In the genomic region with DNA sequence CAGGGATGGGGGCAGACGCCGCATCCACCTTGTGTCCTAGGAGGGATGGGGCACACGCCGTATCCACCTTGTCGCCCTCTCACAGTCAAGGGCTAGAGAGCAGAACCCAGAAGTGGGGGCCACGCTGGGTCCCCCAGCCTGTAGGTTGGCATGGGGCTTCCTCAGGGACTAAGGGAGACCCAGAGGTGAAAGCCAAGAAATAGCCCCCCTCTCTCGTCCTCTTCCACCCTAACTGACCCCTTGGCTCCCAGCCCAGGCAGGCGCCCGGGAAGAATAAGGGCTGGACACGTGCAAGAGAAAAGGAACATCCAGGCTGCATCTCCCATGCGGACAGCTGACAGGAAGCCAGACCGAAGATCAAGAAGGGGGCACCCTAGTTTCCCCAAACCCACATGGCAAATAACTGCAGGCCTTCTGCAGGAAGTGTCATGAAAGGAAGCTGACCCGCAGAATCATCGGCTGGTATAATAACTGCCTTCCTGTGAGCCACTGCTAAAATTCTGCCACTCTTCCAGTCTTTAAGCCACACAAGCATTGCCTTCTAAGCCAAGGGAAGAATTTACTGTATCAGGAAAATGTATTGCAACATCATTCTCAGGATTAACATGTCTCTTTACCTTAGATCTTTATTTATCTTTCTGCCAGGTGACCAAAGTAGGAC, we compare ENCODE assay signal across 2 cellular contexts.
A peak's percentile ranks its signal among the peaks of the same experiment; 100 is the strongest.
TF ChIP-seq lines count a peak whose summit lies in the region.

No MANE protein-coding gene starts in this region.

TF ChIP-seq in GM23338, 12 proteins besides CTCF, POLR2A, EP300 and RAD21 (continued from another document):
- TF ChIP-seq ETS1 (IDR thresholded peaks at IDR 0.05) = no peak
- TF ChIP-seq, protein P1, sequence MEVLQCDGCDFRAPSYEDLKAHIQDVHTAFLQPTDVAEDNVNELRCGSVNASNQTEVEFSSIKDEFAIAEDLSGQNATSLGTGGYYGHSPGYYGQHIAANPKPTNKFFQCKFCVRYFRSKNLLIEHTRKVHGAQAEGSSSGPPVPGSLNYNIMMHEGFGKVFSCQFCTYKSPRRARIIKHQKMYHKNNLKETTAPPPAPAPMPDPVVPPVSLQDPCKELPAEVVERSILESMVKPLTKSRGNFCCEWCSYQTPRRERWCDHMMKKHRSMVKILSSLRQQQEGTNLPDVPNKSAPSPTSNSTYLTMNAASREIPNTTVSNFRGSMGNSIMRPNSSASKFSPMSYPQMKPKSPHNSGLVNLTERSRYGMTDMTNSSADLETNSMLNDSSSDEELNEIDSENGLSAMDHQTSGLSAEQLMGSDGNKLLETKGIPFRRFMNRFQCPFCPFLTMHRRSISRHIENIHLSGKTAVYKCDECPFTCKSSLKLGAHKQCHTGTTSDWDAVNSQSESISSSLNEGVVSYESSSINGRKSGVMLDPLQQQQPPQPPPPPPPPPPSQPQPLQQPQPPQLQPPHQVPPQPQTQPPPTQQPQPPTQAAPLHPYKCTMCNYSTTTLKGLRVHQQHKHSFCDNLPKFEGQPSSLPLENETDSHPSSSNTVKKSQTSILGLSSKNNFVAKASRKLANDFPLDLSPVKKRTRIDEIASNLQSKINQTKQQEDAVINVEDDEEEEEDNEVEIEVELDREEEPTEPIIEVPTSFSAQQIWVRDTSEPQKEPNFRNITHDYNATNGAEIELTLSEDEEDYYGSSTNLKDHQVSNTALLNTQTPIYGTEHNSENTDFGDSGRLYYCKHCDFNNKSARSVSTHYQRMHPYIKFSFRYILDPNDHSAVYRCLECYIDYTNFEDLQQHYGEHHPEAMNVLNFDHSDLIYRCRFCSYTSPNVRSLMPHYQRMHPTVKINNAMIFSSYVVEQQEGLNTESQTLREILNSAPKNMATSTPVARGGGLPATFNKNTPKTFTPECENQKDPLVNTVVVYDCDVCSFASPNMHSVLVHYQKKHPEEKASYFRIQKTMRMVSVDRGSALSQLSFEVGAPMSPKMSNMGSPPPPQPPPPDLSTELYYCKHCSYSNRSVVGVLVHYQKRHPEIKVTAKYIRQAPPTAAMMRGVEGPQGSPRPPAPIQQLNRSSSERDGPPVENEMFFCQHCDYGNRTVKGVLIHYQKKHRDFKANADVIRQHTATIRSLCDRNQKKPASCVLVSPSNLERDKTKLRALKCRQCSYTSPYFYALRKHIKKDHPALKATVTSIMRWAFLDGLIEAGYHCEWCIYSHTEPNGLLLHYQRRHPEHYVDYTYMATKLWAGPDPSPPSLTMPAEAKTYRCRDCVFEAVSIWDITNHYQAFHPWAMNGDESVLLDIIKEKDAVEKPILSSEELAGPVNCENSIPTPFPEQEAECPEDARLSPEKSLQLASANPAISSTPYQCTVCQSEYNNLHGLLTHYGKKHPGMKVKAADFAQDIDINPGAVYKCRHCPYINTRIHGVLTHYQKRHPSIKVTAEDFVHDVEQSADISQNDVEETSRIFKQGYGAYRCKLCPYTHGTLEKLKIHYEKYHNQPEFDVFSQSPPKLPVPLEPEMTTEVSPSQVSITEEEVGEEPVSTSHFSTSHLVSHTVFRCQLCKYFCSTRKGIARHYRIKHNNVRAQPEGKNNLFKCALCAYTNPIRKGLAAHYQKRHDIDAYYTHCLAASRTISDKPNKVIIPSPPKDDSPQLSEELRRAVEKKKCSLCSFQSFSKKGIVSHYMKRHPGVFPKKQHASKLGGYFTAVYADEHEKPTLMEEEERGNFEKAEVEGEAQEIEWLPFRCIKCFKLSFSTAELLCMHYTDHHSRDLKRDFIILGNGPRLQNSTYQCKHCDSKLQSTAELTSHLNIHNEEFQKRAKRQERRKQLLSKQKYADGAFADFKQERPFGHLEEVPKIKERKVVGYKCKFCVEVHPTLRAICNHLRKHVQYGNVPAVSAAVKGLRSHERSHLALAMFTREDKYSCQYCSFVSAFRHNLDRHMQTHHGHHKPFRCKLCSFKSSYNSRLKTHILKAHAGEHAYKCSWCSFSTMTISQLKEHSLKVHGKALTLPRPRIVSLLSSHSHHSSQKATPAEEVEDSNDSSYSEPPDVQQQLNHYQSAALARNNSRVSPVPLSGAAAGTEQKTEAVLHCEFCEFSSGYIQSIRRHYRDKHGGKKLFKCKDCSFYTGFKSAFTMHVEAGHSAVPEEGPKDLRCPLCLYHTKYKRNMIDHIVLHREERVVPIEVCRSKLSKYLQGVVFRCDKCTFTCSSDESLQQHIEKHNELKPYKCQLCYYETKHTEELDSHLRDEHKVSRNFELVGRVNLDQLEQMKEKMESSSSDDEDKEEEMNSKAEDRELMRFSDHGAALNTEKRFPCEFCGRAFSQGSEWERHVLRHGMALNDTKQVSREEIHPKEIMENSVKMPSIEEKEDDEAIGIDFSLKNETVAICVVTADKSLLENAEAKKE (CRISPR knock-in tag; IDR thresholded peaks at IDR 0.05) = no peak

TF ChIP-seq in K562, 482 proteins besides CTCF, POLR2A, EP300 and RAD21 (continued from another document and continues in another):
- TF ChIP-seq, protein P2, sequence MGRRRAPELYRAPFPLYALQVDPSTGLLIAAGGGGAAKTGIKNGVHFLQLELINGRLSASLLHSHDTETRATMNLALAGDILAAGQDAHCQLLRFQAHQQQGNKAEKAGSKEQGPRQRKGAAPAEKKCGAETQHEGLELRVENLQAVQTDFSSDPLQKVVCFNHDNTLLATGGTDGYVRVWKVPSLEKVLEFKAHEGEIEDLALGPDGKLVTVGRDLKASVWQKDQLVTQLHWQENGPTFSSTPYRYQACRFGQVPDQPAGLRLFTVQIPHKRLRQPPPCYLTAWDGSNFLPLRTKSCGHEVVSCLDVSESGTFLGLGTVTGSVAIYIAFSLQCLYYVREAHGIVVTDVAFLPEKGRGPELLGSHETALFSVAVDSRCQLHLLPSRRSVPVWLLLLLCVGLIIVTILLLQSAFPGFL (CRISPR knock-in tag; IDR thresholded peaks at IDR 0.05) = no peak
- TF ChIP-seq TAF9B (IDR thresholded peaks at IDR 0.05; ENCODE audit: partially characterized antibody) (no peak), BHLHE40 (IDR thresholded peaks at IDR 0.05; ENCODE audit: low read length) (0 out of 2 replicates have a peak, but pooled peaks have one; percentile 5), OTX1 (CRISPR knock-in tag; IDR thresholded peaks at IDR 0.05) (no peak), RBM17 (IDR thresholded peaks at IDR 0.05; ENCODE audit: borderline replicate concordance, low read depth, low read length) (no peak), CEBPB (tag; IDR thresholded peaks at IDR 0.05) (peak; percentile 72), NFIC (IDR thresholded peaks at IDR 0.05) (0 out of 2 replicates have a peak, but pooled peaks have one; percentile 15), ZZZ3 (IDR thresholded peaks at IDR 0.05) (no peak), NFIX (CRISPR knock-in tag; IDR thresholded peaks at IDR 0.05; ENCODE audit: low read depth) (no peak), LCOR (CRISPR knock-in tag; IDR thresholded peaks at IDR 0.05) (no peak), TFAP4 (CRISPR knock-in tag; IDR thresholded peaks at IDR 0.05; ENCODE audit: borderline replicate concordance) (peak; percentile 28; the same call in 1 of the 2 replicates), HDGF (IDR thresholded peaks at IDR 0.05) (no peak), NONO (IDR thresholded peaks at IDR 0.05; ENCODE audit: low read depth in 2 of 2, low read length in 1 of 2) (no peak), TGIF2 (CRISPR knock-in tag; IDR thresholded peaks at IDR 0.05) (no peak), TBP (optimal IDR thresholded peaks at IDR 0.05; ENCODE audit: low read depth, low read length) (no peak), KDM2B (CRISPR knock-in tag; IDR thresholded peaks at IDR 0.05) (no peak), SREBF1 (IDR thresholded peaks at IDR 0.05; ENCODE audit: borderline replicate concordance, low read depth, low read length) (no peak), CHD2 (IDR thresholded peaks at IDR 0.05; ENCODE audit: low read depth, low read length) (no peak), HNRNPL (IDR thresholded peaks at IDR 0.05; ENCODE audit: low read depth, low read length) (no peak), POLR2H (tag; IDR thresholded peaks at IDR 0.05; ENCODE audit: low read depth) (no peak), MECOM (CRISPR knock-in tag; IDR thresholded peaks at IDR 0.05) (no peak), RNF2 (IDR thresholded peaks at IDR 0.05) (no peak), MITF (IDR thresholded peaks at IDR 0.05) (no peak)
- TF ChIP-seq, protein P3, sequence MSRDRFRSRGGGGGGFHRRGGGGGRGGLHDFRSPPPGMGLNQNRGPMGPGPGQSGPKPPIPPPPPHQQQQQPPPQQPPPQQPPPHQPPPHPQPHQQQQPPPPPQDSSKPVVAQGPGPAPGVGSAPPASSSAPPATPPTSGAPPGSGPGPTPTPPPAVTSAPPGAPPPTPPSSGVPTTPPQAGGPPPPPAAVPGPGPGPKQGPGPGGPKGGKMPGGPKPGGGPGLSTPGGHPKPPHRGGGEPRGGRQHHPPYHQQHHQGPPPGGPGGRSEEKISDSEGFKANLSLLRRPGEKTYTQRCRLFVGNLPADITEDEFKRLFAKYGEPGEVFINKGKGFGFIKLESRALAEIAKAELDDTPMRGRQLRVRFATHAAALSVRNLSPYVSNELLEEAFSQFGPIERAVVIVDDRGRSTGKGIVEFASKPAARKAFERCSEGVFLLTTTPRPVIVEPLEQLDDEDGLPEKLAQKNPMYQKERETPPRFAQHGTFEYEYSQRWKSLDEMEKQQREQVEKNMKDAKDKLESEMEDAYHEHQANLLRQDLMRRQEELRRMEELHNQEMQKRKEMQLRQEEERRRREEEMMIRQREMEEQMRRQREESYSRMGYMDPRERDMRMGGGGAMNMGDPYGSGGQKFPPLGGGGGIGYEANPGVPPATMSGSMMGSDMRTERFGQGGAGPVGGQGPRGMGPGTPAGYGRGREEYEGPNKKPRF (IDR thresholded peaks at IDR 0.05; ENCODE audit: low read depth, low read length) = no peak
- TF ChIP-seq, protein P4, sequence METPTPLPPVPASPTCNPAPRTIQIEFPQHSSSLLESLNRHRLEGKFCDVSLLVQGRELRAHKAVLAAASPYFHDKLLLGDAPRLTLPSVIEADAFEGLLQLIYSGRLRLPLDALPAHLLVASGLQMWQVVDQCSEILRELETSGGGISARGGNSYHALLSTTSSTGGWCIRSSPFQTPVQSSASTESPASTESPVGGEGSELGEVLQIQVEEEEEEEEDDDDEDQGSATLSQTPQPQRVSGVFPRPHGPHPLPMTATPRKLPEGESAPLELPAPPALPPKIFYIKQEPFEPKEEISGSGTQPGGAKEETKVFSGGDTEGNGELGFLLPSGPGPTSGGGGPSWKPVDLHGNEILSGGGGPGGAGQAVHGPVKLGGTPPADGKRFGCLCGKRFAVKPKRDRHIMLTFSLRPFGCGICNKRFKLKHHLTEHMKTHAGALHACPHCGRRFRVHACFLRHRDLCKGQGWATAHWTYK (CRISPR knock-in tag; IDR thresholded peaks at IDR 0.05) = no peak
- TF ChIP-seq, protein P5, sequence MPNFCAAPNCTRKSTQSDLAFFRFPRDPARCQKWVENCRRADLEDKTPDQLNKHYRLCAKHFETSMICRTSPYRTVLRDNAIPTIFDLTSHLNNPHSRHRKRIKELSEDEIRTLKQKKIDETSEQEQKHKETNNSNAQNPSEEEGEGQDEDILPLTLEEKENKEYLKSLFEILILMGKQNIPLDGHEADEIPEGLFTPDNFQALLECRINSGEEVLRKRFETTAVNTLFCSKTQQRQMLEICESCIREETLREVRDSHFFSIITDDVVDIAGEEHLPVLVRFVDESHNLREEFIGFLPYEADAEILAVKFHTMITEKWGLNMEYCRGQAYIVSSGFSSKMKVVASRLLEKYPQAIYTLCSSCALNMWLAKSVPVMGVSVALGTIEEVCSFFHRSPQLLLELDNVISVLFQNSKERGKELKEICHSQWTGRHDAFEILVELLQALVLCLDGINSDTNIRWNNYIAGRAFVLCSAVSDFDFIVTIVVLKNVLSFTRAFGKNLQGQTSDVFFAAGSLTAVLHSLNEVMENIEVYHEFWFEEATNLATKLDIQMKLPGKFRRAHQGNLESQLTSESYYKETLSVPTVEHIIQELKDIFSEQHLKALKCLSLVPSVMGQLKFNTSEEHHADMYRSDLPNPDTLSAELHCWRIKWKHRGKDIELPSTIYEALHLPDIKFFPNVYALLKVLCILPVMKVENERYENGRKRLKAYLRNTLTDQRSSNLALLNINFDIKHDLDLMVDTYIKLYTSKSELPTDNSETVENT (CRISPR knock-in tag; IDR thresholded peaks at IDR 0.05) = no peak
